In genomic region chr22:25700996-25701815, GRCh38 we compare ENCODE assay signal across 13 cellular contexts. TPM values are rescaled to one million over a fixed set of nuclear protein-coding genes. Genes with fewer than 3 reads are reported as not detected.
A peak's percentile ranks its signal among the peaks of the same experiment; 100 is the strongest.
DNase-seq lines count a peak whose midpoint lies in the region; TF ChIP-seq lines count a peak whose summit lies in the region.
"Had no signal": no experiment of that assay in that cellular context is flagged by ENCODE, and none has a peak within 500 bp of the region (broad histone marks: within the 10 kb centered on the region; RNA-seq: fewer than 3 reads in every experiment).

No MANE protein-coding gene starts in this region.

- H3K27ac Mint-ChIP-seq in type B pancreatic cell = no peak overlapping the region

- H3K4me3 Mint-ChIP-seq in type B pancreatic cell = no peak overlapping the region

- peak; percentile 41 for DNase-seq in Jurkat, Clone E6-1 (ENCODE audit: low read depth, low spot score)
- DNase-seq in anterior cingulate cortex (lab: John Stamatoyannopoulos, UW) = peak in 43 of 58 donors; percentile 9 to 74 (median 38)
- no peak for DNase-seq in right atrium auricular region (ENCODE audit: low spot score)
- DNase-seq in COLO668 (lab: John Stamatoyannopoulos, UW; ENCODE audit: unreplicated experiment) = no peak
- DNase-seq in MG63 = no peak
- DNase-seq in sigmoid colon = no peak
- no peak for DNase-seq in type B pancreatic cell (ENCODE audit: extremely low spot score, unreplicated experiment)
- DNase-seq: NCI-H2081 treated with DMSO at 0.1 percent for 48 hours, upper lobe of left lung had no signal

- no peak overlapping the region for H3K4me3 ChIP-seq in Jurkat, Clone E6-1 (ENCODE audit: low read length)
- H3K4me3 ChIP-seq in right atrium auricular region = no peak overlapping the region
- no peak overlapping the region for H3K4me3 ChIP-seq in skeletal muscle tissue (ENCODE audit: low read length in 3 of 3)
- no peak overlapping the region for H3K4me3 ChIP-seq in MG63
- H3K4me3 ChIP-seq in sigmoid colon = no peak overlapping the region
- H3K4me3 ChIP-seq: upper lobe of left lung had no signal

- peaks cover 3% of the 10 kb centered on the region for H3K36me3 Mint-ChIP-seq in type B pancreatic cell

- TF ChIP-seq CTCF in right atrium auricular region (IDR thresholded peaks at IDR 0.05) = no peak
- no peak for TF ChIP-seq CTCF in sigmoid colon (IDR thresholded peaks at IDR 0.05)
- no peak for TF ChIP-seq CTCF in type B pancreatic cell (conservative IDR thresholded peaks at IDR 0.05)

- H3K27me3 ChIP-seq in right atrium auricular region (no peaks in the 10 kb centered on the region), skeletal muscle tissue (ENCODE audit: control insufficient read depth in 3 of 3, insufficient read depth in 3 of 3, low read length in 3 of 3) (no peaks in the 10 kb centered on the region), MG63 (no peaks in the 10 kb centered on the region), sigmoid colon (no peaks in the 10 kb centered on the region)
- H3K27me3 ChIP-seq: upper lobe of left lung had no signal

- H3K9ac ChIP-seq in skeletal muscle tissue (ENCODE audit: low read depth in 1 of 3, low read length in 3 of 3) = peak overlapping the region in 2 of 3 donors; percentile 22 to 25
- H3K9ac ChIP-seq: parathyroid adenoma had no signal

- no peaks in the 10 kb centered on the region for H3K36me3 ChIP-seq in right atrium auricular region
- H3K36me3 ChIP-seq in skeletal muscle tissue (ENCODE audit: control insufficient read depth in 3 of 3, insufficient read depth in 3 of 3, low read length in 3 of 3) = no peaks in the 10 kb centered on the region
- H3K36me3 ChIP-seq in MG63 = no peaks in the 10 kb centered on the region
- peaks cover 0 to 16% (median 3%) of the 10 kb centered on the region in 4 donors for H3K36me3 ChIP-seq in sigmoid colon

- 78 to 83% methylated on average over 16 of the region's 16 CpGs for WGBS in sigmoid colon, 2 donors

- H3K4me1 ChIP-seq in right atrium auricular region = peaks cover 0 to 15% of the 10 kb centered on the region in 2 donors
- peaks cover 4 to 13% (median 8%) of the 10 kb centered on the region in 3 donors for H3K4me1 ChIP-seq in skeletal muscle tissue (ENCODE audit: control insufficient read depth in 3 of 3, insufficient read depth in 3 of 3, low read length in 3 of 3)
- H3K4me1 ChIP-seq in sigmoid colon = peaks cover 0 to 8% (median 3%) of the 10 kb centered on the region in 4 donors
- H3K4me1 ChIP-seq: parathyroid adenoma, upper lobe of left lung had no signal

- H3K4me1 Mint-ChIP-seq in type B pancreatic cell (ENCODE audit: unreplicated experiment) = peaks cover 25% of the 10 kb centered on the region

- H3K27ac ChIP-seq in right atrium auricular region (peak overlapping the region; percentile 49 to 61), skeletal muscle tissue (ENCODE audit: low read depth, low read length) (peak overlapping the region; percentile 56), sigmoid colon (no peak overlapping the region)
- H3K27ac ChIP-seq: parathyroid adenoma, upper lobe of left lung had no signal

- H3K9me3 Mint-ChIP-seq in type B pancreatic cell = no peaks in the 10 kb centered on the region
- H3K9me3 Mint-ChIP-seq: activated naive CD4-positive, alpha-beta T cell treated with anti-CD3 and anti-CD28 coated beads, Interleukin-2, amount 50 U/mL, for 72 hours had no signal

- no peak for TF ChIP-seq EP300 in sigmoid colon (IDR thresholded peaks at IDR 0.05)

- H3K27me3 Mint-ChIP-seq in type B pancreatic cell = no peaks in the 10 kb centered on the region

- H3K9me3 ChIP-seq in right atrium auricular region (no peaks in the 10 kb centered on the region), skeletal muscle tissue (ENCODE audit: control insufficient read depth in 3 of 3, low read length in 3 of 3) (no peaks in the 10 kb centered on the region), MG63 (no peaks in the 10 kb centered on the region), sigmoid colon (no peaks in the 10 kb centered on the region)
- H3K9me3 ChIP-seq: upper lobe of left lung had no signal

- intact Hi-C loops in sigmoid colon (cut with DNase I) = loop anchor here (5.0 kb wide), 1 partner anchor 254 kb away; no protein-coding TSS in a partner anchor

- no peak for TF ChIP-seq POLR2A in sigmoid colon (IDR thresholded peaks at IDR 0.05)

RNA-seq across cellular contexts. Expression of gene MYO18B, which starts 40.8 kb away (rescaled TPM):
- 0.49 TPM for polyA plus RNA-seq in Jurkat, Clone E6-1 (2012; ENCODE audit: insufficient read depth, insufficient read length)
- total RNA-seq in right atrium auricular region (100 to 1,000 TPM; 119 to 247 TPM), skeletal muscle tissue (144 TPM), sigmoid colon (under 1 TPM in 1 of 4 donors, not detected in 3; under 0.01 TPM), type B pancreatic cell (ENCODE audit: low replicate concordance) (0.10 and 0.62 TPM in 2 replicates)
- not detected in 2 replicates for total RNA-seq in MG63 (2014; rRNA removed; shearing (Covaris generic); ENCODE audit: low replicate concordance)
- under 1 TPM; 0.13 to 0.60 (median 0.46) TPM for polyA plus RNA-seq in sigmoid colon
- total RNA-seq: kidney epithelial cell had no signal

Comparison
In these comparisons a context has a peak if more than half of its experiments do, and no peak if none do; other contexts are left out.
1. DNase-seq: peak in Jurkat, Clone E6-1 (single experiment) and anterior cingulate cortex (43 of 58); none in right atrium auricular region (single experiment), COLO668 (single experiment), MG63 (single experiment), sigmoid colon (single experiment) and type B pancreatic cell (single experiment).
2. H3K27ac ChIP-seq: peak in right atrium auricular region (2 of 2) and skeletal muscle tissue (single experiment); none in sigmoid colon (0 of 4).
3. RNA of gene MYO18B, which starts 40.8 kb away (total RNA-seq): 119 to 247 TPM in right atrium auricular region and 144 TPM in skeletal muscle tissue (single experiment); 0.10 to 0.62 TPM in type B pancreatic cell, not detected in MG63 and under 0.01 TPM in sigmoid colon; every median in the first group is over 10 times any median in the second.